ENCODE assay signal across 8 cellular contexts in the genomic region with DNA sequence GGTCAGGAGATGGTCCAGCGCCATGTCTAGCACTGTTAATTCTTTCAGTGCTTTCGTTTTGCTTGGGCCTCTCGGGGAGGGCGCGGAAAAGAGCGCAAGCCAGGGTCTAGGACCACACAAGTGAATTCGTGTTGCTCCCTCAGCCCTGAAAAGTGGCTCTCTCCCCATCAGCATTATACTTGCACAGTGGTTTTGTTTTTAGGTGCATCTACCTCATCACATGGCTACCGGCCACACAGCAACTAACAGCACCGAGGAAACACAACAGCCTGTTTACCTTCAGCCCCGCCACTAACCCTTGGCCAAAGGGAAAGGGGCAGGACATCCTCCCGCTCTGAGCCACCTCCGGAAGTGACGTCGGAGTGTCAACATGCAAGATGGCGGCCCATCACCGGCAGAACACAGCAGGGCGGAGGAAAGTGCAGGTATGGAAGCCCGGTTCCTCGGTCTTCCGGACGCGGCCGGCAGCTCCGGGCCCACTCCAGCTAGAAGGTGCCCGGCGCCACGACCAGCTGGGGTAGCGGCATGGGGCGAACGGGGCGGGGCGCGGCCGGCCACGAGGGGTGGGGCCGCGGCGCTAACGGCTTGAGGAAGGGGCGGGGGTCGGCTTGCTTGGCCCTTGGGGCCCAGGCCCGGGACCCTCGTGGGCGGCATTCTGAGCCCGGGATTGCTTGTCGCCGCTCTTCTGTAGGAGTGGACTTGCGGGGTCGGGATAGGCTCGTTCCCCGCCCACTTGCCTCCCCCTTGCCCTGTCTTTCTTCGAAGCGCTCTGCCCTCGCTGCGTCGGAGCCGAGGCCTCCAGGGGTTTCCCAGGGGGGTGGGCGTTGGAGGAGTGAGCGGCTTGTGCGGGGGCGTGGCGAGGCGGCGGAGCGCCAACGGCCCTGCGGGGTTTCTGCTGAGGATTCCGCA. TPM values are rescaled to one million over a fixed set of nuclear protein-coding genes. Genes with fewer than 3 reads are reported as not detected.
A peak's percentile ranks its signal among the peaks of the same experiment; 100 is the strongest.
DNase-seq lines count a peak whose midpoint lies in the region; ATAC-seq, FAIRE-seq and TF ChIP-seq lines count a peak whose summit lies in the region.

SCN11A (minus strand) TSS at position 296 of the 909 bp plus-strand sequence. CDS start 101,582 bp downstream, outside the sequence.
WDR48 (plus strand) TSS at position 368 of the 909 bp plus-strand sequence; CDS start at position 378, 10 bp downstream.

- H3K4me1 Mint-ChIP-seq in memory B cell: peaks cover 30% of the 10 kb centered on the region

- H3K4me3 Mint-ChIP-seq in memory B cell: peak within 1 kb of the TSS; percentile 89

- H3K4me2 ChIP-seq in H1 (ENCODE audit: insufficient read depth in 1 of 2, low read depth in 2 of 2, low read length in 2 of 2): peak within 1 kb of the TSS; percentile 75 to 85

- peaks cover 6% of the 10 kb centered on the region; the same call in 1 of the 2 replicates for H3K23me2 ChIP-seq in H1 (ENCODE audit: low read depth, low read length)

- H4K5ac ChIP-seq in H1 (ENCODE audit: insufficient read length, low read depth, low read length): peak within 1 kb of the TSS; percentile 90

- peaks cover 0 to 6% (median 0%) of the 10 kb centered on the region in 4 experiments; a peak in 1 of 7 replicates for H3K4me1 ChIP-seq in H1 (replicated peaks in 1 of 4; ENCODE audit: control insufficient read depth in 3 of 4, insufficient read depth in 4 of 4, low read length in 3 of 4)

- peak within 1 kb of the TSS; percentile 89 for H3K14ac ChIP-seq in H1 (ENCODE audit: insufficient read length)

- H2AFZ ChIP-seq in H1 (ENCODE audit: low read length): peak within 1 kb of the TSS; percentile 99

- peak; percentile 81 for FAIRE-seq in H1 (lab: Jason Lieb, UNC)

- H4K91ac ChIP-seq in H1 (replicated peaks; ENCODE audit: insufficient read length, low read length): peak within 1 kb of the TSS; percentile 48

- no peaks in the 10 kb centered on the region for H3K36me3 Mint-ChIP-seq in memory B cell

- peak; percentile 97 to 100 for TF ChIP-seq POLR2A in H1 (IDR thresholded peaks at IDR 0.05; ENCODE audit: control extremely low read depth in 1 of 2, low read depth in 2 of 2, low read length in 2 of 2)

- H4K20me1 ChIP-seq in H1 (replicated peaks in 1 of 2; ENCODE audit: control insufficient read depth in 1 of 2, insufficient read depth in 2 of 2, low read length in 2 of 2): peaks cover 0 to 2% of the 10 kb centered on the region in 2 experiments

- peak within 1 kb of the TSS; percentile 16; the same call in 1 of the 2 replicates for H3K18ac ChIP-seq in H1 (ENCODE audit: extremely low read depth, low read length)

- H3K36me3 ChIP-seq in H1 (ENCODE audit: control insufficient read depth in 2 of 4, insufficient read depth in 4 of 4, low read length in 3 of 4): no peaks in the 10 kb centered on the region

- CTCF ChIA-PET in H1 (lab: Charles Lee; ENCODE audit: partially characterized antibody): interaction anchor here (1.4 kb wide), 1 partner anchor 13 kb away, joined by 5 read pairs; no protein-coding TSS in a partner anchor

- peak within 1 kb of the TSS; percentile 98 for H3K27ac Mint-ChIP-seq in memory B cell

- no peaks in the 10 kb centered on the region for H3K9me3 ChIP-seq in H1 (ENCODE audit: insufficient read depth in 2 of 2, low read depth in 1 of 2, low read length in 1 of 2)

- POLR2A ChIA-PET in H1 (lab: Charles Lee; ENCODE audit: partially characterized antibody): interaction anchor here (0.9 to 1.4 kb wide), 3 partner anchors 10 to 31 kb away, joined by 3 to 5 read pairs (median 3); no protein-coding TSS in a partner anchor

- 4% methylated on average over 48 of the region's 68 CpGs; no CpG with 5 or more reads in 1 of the 2 experiments for WGBS in H1 (ENCODE audit: extremely low coverage in 1 of 2, insufficient coverage in 1 of 2, insufficient read length in 1 of 2, insufficient replicate concordance in 2 of 2, low coverage in 1 of 2, low lambda C conversion rate in 2 of 2, missing lambda C conversion rate in 1 of 2), 2 experiments

- peak within 1 kb of the TSS; percentile 98 for H3K27ac ChIP-seq in H1 (ENCODE audit: low read depth, low read length)

- H3K9ac ChIP-seq in H1 (replicated peaks in 1 of 4; ENCODE audit: extremely low read depth in 1 of 4, low read depth in 3 of 4, low read length in 3 of 4): peak within 1 kb of the TSS; percentile 84 to 97 (median 96)

- H3K9me3 Mint-ChIP-seq in memory B cell: no peaks in the 10 kb centered on the region

- DNase-seq in COLO829 (ENCODE audit: low spot score): peak; percentile 95
- DNase-seq in HT-29 (ENCODE audit: low spot score): peak; percentile 80
- DNase-seq in NK-92 treated with Interleukin-12 subunit alpha and Interleukin-12 subunit beta, amount 100 ng/mL, for 24 hours (lab: John Stamatoyannopoulos, UW): peak; percentile 68
- peak; percentile 75 to 81 (median 81) for DNase-seq in activated CD8-positive, alpha-beta memory T cell treated with anti-CD3 and anti-CD28 coated beads for 48 hours (ENCODE audit: low read depth in 2 of 3, low spot score in 2 of 3)
- DNase-seq in H1 (ENCODE audit: low read depth in 1 of 2, low spot score in 2 of 2): peak; percentile 72 to 91
- DNase-seq in memory B cell (ENCODE audit: low spot score in 2 of 2): peak; percentile 87 to 89
- peak; percentile 87 for DNase-seq in stimulated activated CD8-positive, alpha-beta memory T cell treated with anti-CD3 and anti-CD28 coated beads, Interleukin-12 subunit alpha, Interleukin-12 subunit beta, amount 100 ng/mL, for 1 hour (ENCODE audit: low read depth)

- H2BK12ac ChIP-seq in H1 (ENCODE audit: low read depth, low read length): peak within 1 kb of the TSS; percentile 69; the same call in 1 of the 2 replicates

- H2BK120ac ChIP-seq in H1 (replicated peaks; ENCODE audit: low read depth, low read length): no peak within 1 kb of the TSS

- peaks cover 3 to 43% of the 10 kb centered on the region in 2 experiments for H3K79me2 ChIP-seq in H1 (ENCODE audit: control insufficient read depth in 1 of 2, insufficient read depth in 2 of 2, low read length in 2 of 2)

- H3K4ac ChIP-seq in H1 (replicated peaks; ENCODE audit: insufficient read length, low read depth, low read length): no peak within 1 kb of the TSS

- H3K56ac ChIP-seq in H1 (replicated peaks; ENCODE audit: insufficient read length, low read depth, low read length): peak within 1 kb of the TSS; percentile 67

- H3K27me3 Mint-ChIP-seq in memory B cell: no peaks in the 10 kb centered on the region

- no peak within 1 kb of the TSS for H2BK15ac ChIP-seq in H1 (ENCODE audit: low read length)

- TF ChIP-seq RAD21 in H1 (IDR thresholded peaks at IDR 0.05 in 1 of 2, conservative IDR thresholded peaks at IDR 0.05 in 1 of 2; ENCODE audit: low read depth in 2 of 2, low read length in 2 of 2): no peak

- peak within 1 kb of the TSS; percentile 92 for H2BK5ac ChIP-seq in H1 (ENCODE audit: low read depth, low read length)

- 0 out of 3 replicates have a peak, but pooled peaks of 1 of the 2 experiments have one; percentile 37 for TF ChIP-seq EP300 in H1 (IDR thresholded peaks at IDR 0.05; ENCODE audit: borderline replicate concordance in 1 of 2, low read depth in 2 of 2, low read length in 2 of 2)

- no peak for TF ChIP-seq CTCF in H1 (IDR thresholded peaks at IDR 0.05; ENCODE audit: control extremely low read depth in 1 of 3, insufficient read depth in 1 of 3, low read depth in 1 of 3, low read length in 3 of 3)

- H3K4me3 ChIP-seq in H1 (ENCODE audit: extremely low read depth in 1 of 4, insufficient read depth in 2 of 4, low read depth in 3 of 4, low read length in 4 of 4): peak within 1 kb of the TSS; percentile 66 to 88 (median 72)

- no peak within 1 kb of the TSS for H2BK20ac ChIP-seq in H1 (ENCODE audit: low read length)

- no peak within 1 kb of the TSS; the same call in 1 of the 2 replicates for H2AK5ac ChIP-seq in H1 (ENCODE audit: low read depth, low read length)

- peak within 1 kb of the TSS; percentile 99; the same call in 1 of the 2 replicates for H4K8ac ChIP-seq in H1 (ENCODE audit: extremely low read depth, insufficient read depth, low read length)

- ATAC-seq in GM21360 (IDR thresholded peaks at IDR 0.05; ENCODE audit: unreplicated experiment) (peak; percentile 96), memory B cell (ENCODE audit: low read depth) (peak; percentile 90)

- H3K27me3 ChIP-seq in H1 (replicated peaks in 1 of 4; ENCODE audit: control insufficient read depth in 3 of 4, extremely low read depth in 1 of 4, insufficient read depth in 3 of 4, low read length in 3 of 4): no peaks in the 10 kb centered on the region

- no peak within 1 kb of the TSS for H3K23ac ChIP-seq in H1 (ENCODE audit: insufficient read length)

- peaks cover 2% of the 10 kb centered on the region; the same call in 1 of the 2 replicates for H3K79me1 ChIP-seq in H1 (ENCODE audit: low read depth, low read length)

TF ChIP-seq in H1, 55 proteins besides CTCF, POLR2A, EP300 and RAD21 (continues in another document):
- peak; percentile 96 for TF ChIP-seq CREB1 (IDR thresholded peaks at IDR 0.05)
- TF ChIP-seq MAX (IDR thresholded peaks at IDR 0.05): peak; percentile 62

RNA-seq across cellular contexts. Expression of gene SCN11A, which starts in this region (rescaled TPM):
- total RNA-seq in HT-29 (2014; rRNA removed; shearing (Covaris generic)): not detected in 2 replicates
- 0.10 and 0.11 TPM in 2 replicates for total RNA-seq in H1 (2021; fragmentation: NEBNext Ultra II Directional; extraction: Animal tissue kit (Norgen Biotek cat#: 25700))
- 0.16 and 0.21 TPM in 2 replicates for polyA plus RNA-seq in H1 (2011; rRNA removed)
- polyA plus RNA-seq in H1 (2011; cell fraction: cytosol; rRNA removed): 0.21 TPM
- polyA plus RNA-seq in H1 (2011; cell fraction: nucleus; rRNA removed): 0.54 TPM
- 0.20 to 0.23 TPM (median 0.21 TPM) in 4 replicates for polyA plus RNA-seq in H1 (2012, experiment 1 of 2)
- polyA plus RNA-seq in H1 (2012, experiment 2 of 2): not detected
- 0.08 TPM for polyA plus RNA-seq in H1 (2013, experiment 1 of 2)
- polyA plus RNA-seq in H1 (2013, experiment 2 of 2): 0.06 TPM
- polyA minus RNA-seq in H1 (2011; rRNA and poly(A)+ RNA removed): 0.29 and 0.54 TPM in 2 replicates
- not detected for polyA minus RNA-seq in H1 (2011; cell fraction: cytosol; rRNA and poly(A)+ RNA removed)
- polyA minus RNA-seq in H1 (2011; cell fraction: nucleus; rRNA and poly(A)+ RNA removed): 1.00 TPM

RNA-seq across cellular contexts. Expression of gene WDR48, which starts in this region (rescaled TPM):
- total RNA-seq in HT-29 (2014; rRNA removed; shearing (Covaris generic)): 6.0 and 10.1 TPM in 2 replicates
- total RNA-seq in H1 (2021; fragmentation: NEBNext Ultra II Directional; extraction: Animal tissue kit (Norgen Biotek cat#: 25700)): 47.8 and 54.1 TPM in 2 replicates
- polyA plus RNA-seq in H1 (2011; rRNA removed): 12.3 and 21.2 TPM in 2 replicates
- polyA plus RNA-seq in H1 (2011; cell fraction: cytosol; rRNA removed): 28.2 TPM
- 16.6 TPM for polyA plus RNA-seq in H1 (2011; cell fraction: nucleus; rRNA removed)
- polyA plus RNA-seq in H1 (2012, experiment 1 of 2): 24.9 to 39.7 TPM (median 29.6 TPM) in 4 replicates
- polyA plus RNA-seq in H1 (2012, experiment 2 of 2): 2.8 TPM
- polyA plus RNA-seq in H1 (2013, experiment 1 of 2): 23.5 TPM
- polyA plus RNA-seq in H1 (2013, experiment 2 of 2): 26.0 TPM
- 38.7 and 68.2 TPM in 2 replicates for polyA minus RNA-seq in H1 (2011; rRNA and poly(A)+ RNA removed)
- polyA minus RNA-seq in H1 (2011; cell fraction: cytosol; rRNA and poly(A)+ RNA removed): 23.0 TPM
- polyA minus RNA-seq in H1 (2011; cell fraction: nucleus; rRNA and poly(A)+ RNA removed): 43.0 TPM

Comparison
In these comparisons a context has a peak if more than half of its experiments do, and no peak if none do; other contexts are left out.
1. Peak in every context shown above with its lines: DNase-seq, ATAC-seq, H3K4me3 ChIP-seq and H3K27ac ChIP-seq.